1 cellular context compared by ENCODE assay signal in genomic region chr1:69787151-69787550, GRCh38.
TF ChIP-seq lines count a peak whose summit lies in the region.

No MANE protein-coding gene starts in this region.

TF ChIP-seq in HCT116, 20 proteins besides CTCF, POLR2A, EP300 and RAD21 (continued from another document):
- TF ChIP-seq REST (IDR thresholded peaks at IDR 0.05; ENCODE audit: low read depth): no peak
- no peak for TF ChIP-seq CBX3 (IDR thresholded peaks at IDR 0.05; ENCODE audit: low read depth)
